21 cellular contexts compared by ENCODE assay signal in the genomic region with DNA sequence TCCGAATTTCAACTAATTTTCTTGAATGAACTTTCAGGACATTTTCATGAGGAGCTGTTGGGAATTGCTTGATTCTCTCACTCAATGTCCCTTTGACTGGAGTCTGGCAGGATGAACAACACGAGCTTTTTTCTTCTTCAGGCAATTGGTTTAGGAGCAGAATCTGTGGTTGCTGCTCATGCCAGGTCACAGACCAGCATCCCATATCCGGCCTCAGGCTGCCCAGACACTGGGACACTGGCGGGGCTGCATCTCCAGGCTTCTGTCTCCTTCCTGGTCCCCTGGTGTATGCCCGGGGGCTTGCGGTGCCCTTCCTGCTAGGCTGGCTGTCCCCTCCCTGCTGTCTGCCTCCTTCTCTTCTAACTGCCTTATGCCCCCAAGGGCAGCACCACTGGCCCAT.
"Had no signal": no experiment of that assay in that cellular context is flagged by ENCODE, and none has a peak within 500 bp of the region (broad histone marks: within the 10 kb centered on the region; RNA-seq: fewer than 3 reads in every experiment).

No MANE protein-coding gene starts in this region.

- H3K36me3 Mint-ChIP-seq: stimulated activated naive B cell treated with anti-CD40 and anti-IgM and Interleukin-4, amounts not matched to agents 10 μg/mL and 1 μg/mL and 100 μg/mL, for 72 hours had no signal

- H3K27ac Mint-ChIP-seq: dendritic cell treated with granulocyte-macrophage colony-stimulating factor and Interleukin-4, amounts not matched to agents 40 ng/mL and 50 ng/mL, for 4 days; effector memory CD8-positive, alpha-beta T cell; naive thymus-derived CD8-positive, alpha-beta T cell; stimulated activated naive B cell treated with anti-CD40 and anti-IgM and Interleukin-4, amounts not matched to agents 10 μg/mL and 1 μg/mL and 100 μg/mL, for 72 hours; stimulated activated naive CD8-positive, alpha-beta T cell treated with anti-CD3 and anti-CD28 coated beads, Interleukin-15, amount 100 ng/mL, for 72 hours had no signal

- H3K27me3 Mint-ChIP-seq: stimulated activated naive CD8-positive, alpha-beta T cell treated with anti-CD3 and anti-CD28 coated beads, Interleukin-15, amount 100 ng/mL, for 72 hours had no signal

- ATAC-seq: effector memory CD8-positive, alpha-beta T cell; gastrocnemius medialis; left colon; left ventricle myocardium superior; mucosa of descending colon; naive thymus-derived CD8-positive, alpha-beta T cell; sciatic nerve; stimulated activated naive B cell treated with anti-CD40 and anti-IgM and Interleukin-4, amounts not matched to agents 10 μg/mL and 1 μg/mL and 100 μg/mL, for 72 hours; stimulated activated naive CD8-positive, alpha-beta T cell treated with anti-CD3 and anti-CD28 coated beads, Interleukin-15, amount 100 ng/mL, for 72 hours had no signal

- H3K27me3 ChIP-seq: hepatocyte, transverse colon had no signal

- DNase-seq: effector memory CD8-positive, alpha-beta T cell; gastrocnemius medialis; glutamatergic neuron; left colon; left ventricle myocardium superior; mucosa of descending colon; naive thymus-derived CD8-positive, alpha-beta T cell; spleen; stimulated activated CD4-positive, alpha-beta T cell treated with anti-CD3 and anti-CD28 coated beads, Interleukin-15, amount 100 ng/mL, for 24 hours; stimulated activated CD4-positive, alpha-beta T cell treated with anti-CD3 and anti-CD28 coated beads, Interleukin-1b, Interleukin-23, amount 100 ng/mL, for 48 hours; stimulated activated CD4-positive, alpha-beta T cell treated with anti-CD3 and anti-CD28 coated beads, Interleukin-4, amount 100 ng/mL, for 24 hours; stimulated activated naive B cell treated with anti-CD40 and anti-IgM and Interleukin-4, amounts not matched to agents 10 μg/mL and 1 μg/mL and 100 μg/mL, for 72 hours; stimulated activated naive CD8-positive, alpha-beta T cell treated with anti-CD3 and anti-CD28 coated beads, Interleukin-15, amount 100 ng/mL, for 72 hours; transverse colon had no signal

- H3K36me3 ChIP-seq: esophagus muscularis mucosa, gastrocnemius medialis, neutrophil, spleen, thoracic aorta, transverse colon had no signal

- H3K4me1 Mint-ChIP-seq: naive thymus-derived CD8-positive, alpha-beta T cell; stimulated activated naive B cell treated with anti-CD40 and anti-IgM and Interleukin-4, amounts not matched to agents 10 μg/mL and 1 μg/mL and 100 μg/mL, for 72 hours; stimulated activated naive CD8-positive, alpha-beta T cell treated with anti-CD3 and anti-CD28 coated beads, Interleukin-15, amount 100 ng/mL, for 72 hours had no signal

- H3K4me3 Mint-ChIP-seq: dendritic cell treated with granulocyte-macrophage colony-stimulating factor and Interleukin-4, amounts not matched to agents 40 ng/mL and 50 ng/mL, for 4 days; effector memory CD8-positive, alpha-beta T cell; naive thymus-derived CD8-positive, alpha-beta T cell; stimulated activated naive B cell treated with anti-CD40 and anti-IgM and Interleukin-4, amounts not matched to agents 10 μg/mL and 1 μg/mL and 100 μg/mL, for 72 hours; stimulated activated naive CD8-positive, alpha-beta T cell treated with anti-CD3 and anti-CD28 coated beads, Interleukin-15, amount 100 ng/mL, for 72 hours had no signal

- H3K9me3 Mint-ChIP-seq: dendritic cell treated with granulocyte-macrophage colony-stimulating factor and Interleukin-4, amounts not matched to agents 40 ng/mL and 50 ng/mL, for 4 days had no signal

- H3K4me3 ChIP-seq: esophagus muscularis mucosa, gastrocnemius medialis, hepatocyte, lung, mucosa of descending colon, spleen, thoracic aorta, transverse colon had no signal
